In genomic region chr19:51693246-51693645, GRCh38 we compare ENCODE assay signal across 8 cellular contexts. TPM values are rescaled to one million over a fixed set of nuclear protein-coding genes. Genes with fewer than 3 reads are reported as not detected.
DNase-seq lines count a peak whose midpoint lies in the region; ATAC-seq and TF ChIP-seq lines count a peak whose summit lies in the region.

Gene SPACA6, plus strand, starts transcription at chr19:51693330. Its CDS starts 197 bp downstream, at chr19:51693527.

- H3K4me3 Mint-ChIP-seq in natural killer cell treated with Interleukin-12 subunit alpha and Interleukin-12 subunit beta and Interleukin-15 and Interleukin-18, amount 100 ng/mL, for 72 hours: no peak within 1 kb of the TSS

- H3K4me3 ChIP-seq in HUES6 (ENCODE audit: low read depth, low read length): peak within 1 kb of the TSS; percentile 84; the same call in 1 of the 2 replicates
- H3K4me3 ChIP-seq in breast epithelium: peak within 1 kb of the TSS; percentile 11 to 100 (median 93)
- H3K4me3 ChIP-seq in stomach smooth muscle (ENCODE audit: low read length in 2 of 2): peak within 1 kb of the TSS; percentile 92 to 95

- H3K4me1 ChIP-seq in HUES6 (ENCODE audit: control insufficient read depth, insufficient read depth, low read length) (peaks cover 22% of the 10 kb centered on the region), breast epithelium (peaks cover 8 to 18% of the 10 kb centered on the region in 2 donors), stomach smooth muscle (ENCODE audit: control insufficient read depth, insufficient read depth, low read length) (peaks cover 35% of the 10 kb centered on the region)

- H3K9ac ChIP-seq in HUES6 (ENCODE audit: low read length) (no peak within 1 kb of the TSS), stomach smooth muscle (ENCODE audit: low read length in 2 of 2) (peak within 1 kb of the TSS; percentile 13 to 63)

- intact Hi-C loops in breast epithelium (cut with DNase I; ENCODE audit: low total_unique reads): no loop called here

- DNase-seq in breast epithelium (ENCODE audit: low spot score in 2 of 2): no peak
- DNase-seq in natural killer cell treated with Interleukin-12 subunit alpha and Interleukin-12 subunit beta and Interleukin-15 and Interleukin-18, amount 100 ng/mL, for 72 hours (ENCODE audit: low spot score): no peak
- DNase-seq in kidney glomerular epithelial cell (lab: John Stamatoyannopoulos, UW): no peak
- DNase-seq in AG20443 (ENCODE audit: low spot score): no peak
- DNase-seq in SKM-1 (lab: John Stamatoyannopoulos, UW; ENCODE audit: unreplicated experiment): no peak

- H3K9me3 ChIP-seq in HUES6 (ENCODE audit: control insufficient read depth, insufficient read depth, low read depth, low read length) (no peaks in the 10 kb centered on the region), breast epithelium (no peaks in the 10 kb centered on the region), stomach smooth muscle (ENCODE audit: control insufficient read depth in 2 of 2, low read length in 2 of 2) (no peaks in the 10 kb centered on the region)

- H3K36me3 ChIP-seq in HUES6 (ENCODE audit: control insufficient read depth, insufficient read depth, low read length) (peaks cover 42% of the 10 kb centered on the region), breast epithelium (no peaks in the 10 kb centered on the region), stomach smooth muscle (ENCODE audit: control insufficient read depth in 2 of 2, insufficient read depth in 2 of 2, low read length in 2 of 2) (peaks cover 20 to 49% of the 10 kb centered on the region in 2 donors)

- H3K27ac ChIP-seq in HUES6 (ENCODE audit: low read depth, low read length): no peak within 1 kb of the TSS
- H3K27ac ChIP-seq in breast epithelium: peak within 1 kb of the TSS; percentile 96 to 99
- peak within 1 kb of the TSS; percentile 6 for H3K27ac ChIP-seq in layer of hippocampus (ENCODE audit: low read depth, low read length)
- peak within 1 kb of the TSS; percentile 60 for H3K27ac ChIP-seq in stomach smooth muscle (ENCODE audit: low read length)

- no peak for TF ChIP-seq POLR2A in breast epithelium (IDR thresholded peaks at IDR 0.05)

- H3K27ac Mint-ChIP-seq in natural killer cell treated with Interleukin-12 subunit alpha and Interleukin-12 subunit beta and Interleukin-15 and Interleukin-18, amount 100 ng/mL, for 72 hours: no peak within 1 kb of the TSS

- H3K36me3 Mint-ChIP-seq in natural killer cell treated with Interleukin-12 subunit alpha and Interleukin-12 subunit beta and Interleukin-15 and Interleukin-18, amount 100 ng/mL, for 72 hours: no peaks in the 10 kb centered on the region

- TF ChIP-seq CTCF in breast epithelium (IDR thresholded peaks at IDR 0.05): no peak

- H3K4me1 Mint-ChIP-seq in natural killer cell treated with Interleukin-12 subunit alpha and Interleukin-12 subunit beta and Interleukin-15 and Interleukin-18, amount 100 ng/mL, for 72 hours (ENCODE audit: low read depth in 2 of 2): peaks cover 7 to 10% of the 10 kb centered on the region in 2 donors

- no peaks in the 10 kb centered on the region for H3K27me3 ChIP-seq in HUES6 (ENCODE audit: control insufficient read depth, insufficient read depth, low read length)
- no peaks in the 10 kb centered on the region for H3K27me3 ChIP-seq in breast epithelium
- H3K27me3 ChIP-seq in layer of hippocampus (ENCODE audit: control insufficient read depth, insufficient read depth, low read length): no peaks in the 10 kb centered on the region
- no peaks in the 10 kb centered on the region for H3K27me3 ChIP-seq in stomach smooth muscle (ENCODE audit: control insufficient read depth in 1 of 2, insufficient read depth in 2 of 2, low read length in 2 of 2)

- H3K9me3 Mint-ChIP-seq in natural killer cell treated with Interleukin-12 subunit alpha and Interleukin-12 subunit beta and Interleukin-15 and Interleukin-18, amount 100 ng/mL, for 72 hours: no peaks in the 10 kb centered on the region

- H3K27me3 Mint-ChIP-seq in natural killer cell treated with Interleukin-12 subunit alpha and Interleukin-12 subunit beta and Interleukin-15 and Interleukin-18, amount 100 ng/mL, for 72 hours: peaks cover 26 to 30% of the 10 kb centered on the region in 2 donors

- ATAC-seq in natural killer cell treated with Interleukin-12 subunit alpha and Interleukin-12 subunit beta and Interleukin-15 and Interleukin-18, amount 100 ng/mL, for 72 hours: no peak

RNA-seq across cellular contexts. Expression of gene SPACA6, which starts in this region (rescaled TPM):
- total RNA-seq in breast epithelium: 10 to 100 TPM in 2 of 3 donors, 1 to 10 TPM in 1; 9.1 to 29.3 (median 27.2) TPM
- 1 to 10 TPM; 2.7 to 3.0 TPM for total RNA-seq in natural killer cell treated with Interleukin-12 subunit alpha and Interleukin-12 subunit beta and Interleukin-15 and Interleukin-18, amount 100 ng/mL, for 72 hours
